ENCODE assay signal across 24 cellular contexts in the genomic region with DNA sequence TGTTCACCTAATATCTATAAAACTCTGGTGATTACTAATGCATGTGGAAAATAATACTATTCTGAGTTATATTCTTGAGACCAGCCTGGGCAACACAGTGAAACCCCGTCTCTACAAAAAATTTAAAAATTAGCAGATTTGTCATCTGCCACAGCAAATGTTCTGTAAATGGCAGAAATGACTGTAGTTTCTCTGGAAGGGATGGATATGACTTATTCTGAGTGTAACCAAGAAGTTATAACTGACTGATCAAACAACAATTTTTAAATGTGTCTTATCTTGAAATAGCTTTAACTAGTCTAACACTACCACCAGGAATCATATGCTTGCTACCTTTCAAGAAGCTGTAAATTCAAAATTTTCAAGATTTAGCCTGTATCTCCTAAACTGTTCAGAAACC.
"Had no signal": no experiment of that assay in that cellular context is flagged by ENCODE, and none has a peak within 500 bp of the region (broad histone marks: within the 10 kb centered on the region; RNA-seq: fewer than 3 reads in every experiment).

No MANE protein-coding gene starts in this region.

- FAIRE-seq: TTC549 had no signal

- H3K4me1 ChIP-seq: adrenal gland, breast epithelium, colonic mucosa, esophagus squamous epithelium, gastrocnemius medialis, left lung, sigmoid colon, SJCRH30, upper lobe of left lung had no signal

- H3K4me1 Mint-ChIP-seq: stimulated activated naive B cell treated with anti-CD40 and anti-IgM and Interleukin-4, amounts not matched to agents 10 μg/mL and 1 μg/mL and 100 μg/mL, for 72 hours had no signal

- DNase-seq: activated CD4-positive, alpha-beta T cell treated with anti-CD3 and anti-CD28 coated beads, Interleukin-2, amount 50 U/mL, for 48 hours; activated naive CD4-positive, alpha-beta T cell; adrenal gland; colonic mucosa; dorsolateral prefrontal cortex; esophagus squamous epithelium; gastrocnemius medialis; hippocampal formation; kidney glomerular epithelial cell; left lung; retina; sigmoid colon; SJCRH30; stimulated activated CD4-positive, alpha-beta T cell treated with anti-CD3 and anti-CD28 coated beads, Interleukin-15, amount 100 ng/mL, for 24 hours; stimulated activated naive B cell treated with anti-CD40 and anti-IgM and Interleukin-4, amounts not matched to agents 10 μg/mL and 1 μg/mL and 100 μg/mL, for 72 hours; T-cell; upper lobe of left lung; WERI-Rb-1 had no signal

- H3K4me3 ChIP-seq: adrenal gland, breast epithelium, colonic mucosa, dorsolateral prefrontal cortex, esophagus squamous epithelium, gastrocnemius medialis, left lung, lung, sigmoid colon, SJCRH30, smooth muscle cell, upper lobe of left lung had no signal

- H3K27me3 Mint-ChIP-seq: natural killer cell treated with Interleukin-12 subunit alpha and Interleukin-12 subunit beta and Interleukin-15 and Interleukin-18, amount 100 ng/mL, for 72 hours; progenitor cell of endocrine pancreas; stimulated activated naive B cell treated with anti-CD40 and anti-IgM and Interleukin-4, amounts not matched to agents 10 μg/mL and 1 μg/mL and 100 μg/mL, for 72 hours; T-cell had no signal

- H3K4me3 Mint-ChIP-seq: natural killer cell treated with Interleukin-12 subunit alpha and Interleukin-12 subunit beta and Interleukin-15 and Interleukin-18, amount 100 ng/mL, for 72 hours; stimulated activated naive B cell treated with anti-CD40 and anti-IgM and Interleukin-4, amounts not matched to agents 10 μg/mL and 1 μg/mL and 100 μg/mL, for 72 hours; T-cell had no signal

- H3K27ac Mint-ChIP-seq: natural killer cell treated with Interleukin-12 subunit alpha and Interleukin-12 subunit beta and Interleukin-15 and Interleukin-18, amount 100 ng/mL, for 72 hours; progenitor cell of endocrine pancreas; stimulated activated naive B cell treated with anti-CD40 and anti-IgM and Interleukin-4, amounts not matched to agents 10 μg/mL and 1 μg/mL and 100 μg/mL, for 72 hours had no signal

- H3K27ac ChIP-seq: adrenal gland, breast epithelium, colonic mucosa, esophagus squamous epithelium, gastrocnemius medialis, left lung, sigmoid colon, SJCRH30, upper lobe of left lung, WERI-Rb-1 had no signal

- ATAC-seq: gastrocnemius medialis, left lung, T-cell had no signal

- H3K27me3 ChIP-seq: adrenal gland, breast epithelium, colonic mucosa, dorsolateral prefrontal cortex, esophagus squamous epithelium, gastrocnemius medialis, left lung, sigmoid colon, SJCRH30, upper lobe of left lung had no signal

- H3K9me3 ChIP-seq: colonic mucosa had no signal

- H3K9me3 Mint-ChIP-seq: natural killer cell treated with Interleukin-12 subunit alpha and Interleukin-12 subunit beta and Interleukin-15 and Interleukin-18, amount 100 ng/mL, for 72 hours had no signal

- H3K4me2 ChIP-seq: smooth muscle cell had no signal
